Comparison of ENCODE assay signal across 27 cellular contexts in genomic region chr3:53384465-53385277, GRCh38. TPM values are rescaled to one million over a fixed set of nuclear protein-coding genes. Genes with fewer than 3 reads are reported as not detected.
A peak's percentile ranks its signal among the peaks of the same experiment; 100 is the strongest.
DNase-seq lines count a peak whose midpoint lies in the region; ATAC-seq and TF ChIP-seq lines count a peak whose summit lies in the region.
"Had no signal": no experiment of that assay in that cellular context is flagged by ENCODE, and none has a peak within 500 bp of the region (broad histone marks: within the 10 kb centered on the region; RNA-seq: fewer than 3 reads in every experiment).

No MANE protein-coding gene starts in this region.

- no peaks in the 10 kb centered on the region for H3K36me3 ChIP-seq in OCI-LY3 (replicated peaks; ENCODE audit: low read depth, low read length)
- H3K36me3 ChIP-seq in mucosa of descending colon (ENCODE audit: low read depth): no peaks in the 10 kb centered on the region
- H3K36me3 ChIP-seq: BLaER1, heart right ventricle, lower lobe of right lung, prostate gland, right lobe of liver, spleen, transverse colon had no signal

- H3K4me3 ChIP-seq in OCI-LY3 (ENCODE audit: low read length): no peak overlapping the region
- no peak overlapping the region for H3K4me3 ChIP-seq in mucosa of descending colon
- H3K4me3 ChIP-seq: BLaER1, heart right ventricle, lower lobe of right lung, prostate gland, right lobe of liver, SK-N-MC, spleen, transverse colon had no signal

- no peak overlapping the region for H3K9ac ChIP-seq in OCI-LY3 (ENCODE audit: low read length)
- H3K9ac ChIP-seq: BLaER1 had no signal

- no peaks in the 10 kb centered on the region for H3K79me2 ChIP-seq in OCI-LY3 (ENCODE audit: low read length)

- no peaks in the 10 kb centered on the region for H4K20me1 ChIP-seq in OCI-LY3 (ENCODE audit: insufficient read depth, low read length)
- H4K20me1 ChIP-seq: BLaER1 had no signal

- ATAC-seq in GM21447 (IDR thresholded peaks at IDR 0.05; ENCODE audit: unreplicated experiment) (peak; percentile 46), HG03460 (IDR thresholded peaks at IDR 0.05; ENCODE audit: unreplicated experiment) (peak; percentile 78), mucosa of descending colon (no peak), HG03135 (IDR thresholded peaks at IDR 0.05; ENCODE audit: unreplicated experiment) (no peak)
- ATAC-seq: activated CD8-positive, alpha-beta T cell treated with anti-CD3 and anti-CD28 coated beads, Interleukin-2, amount 10 ng/mL, durations not matched to agents 7 days and 5 days; heart right ventricle; lower lobe of right lung; naive thymus-derived CD8-positive, alpha-beta T cell; PC-3 had no signal

- H3K9me3 ChIP-seq in OCI-LY3 (ENCODE audit: insufficient read depth, low read length) (no peaks in the 10 kb centered on the region), mucosa of descending colon (no peaks in the 10 kb centered on the region)
- H3K9me3 ChIP-seq: BLaER1, heart right ventricle, lower lobe of right lung, prostate gland, right lobe of liver, spleen, transverse colon had no signal

- H3K4me1 ChIP-seq in OCI-LY3 (ENCODE audit: low read length) (peaks cover 16% of the 10 kb centered on the region), mucosa of descending colon (ENCODE audit: low read depth) (no peaks in the 10 kb centered on the region)
- H3K4me1 ChIP-seq: BLaER1, heart right ventricle, lower lobe of right lung, prostate gland, right lobe of liver, spleen, transverse colon had no signal

- intact Hi-C loops in mucosa of descending colon (cut with DNase I, micrococcal nuclease): no loop called here

- no peak for TF ChIP-seq CTCF in OCI-LY3 (IDR thresholded peaks at IDR 0.05; ENCODE audit: low read depth, low read length)
- no peak for TF ChIP-seq CTCF in mucosa of descending colon (IDR thresholded peaks at IDR 0.05)

- peak overlapping the region; percentile 38 for H3K4me2 ChIP-seq in OCI-LY3 (ENCODE audit: low read length)
- H3K4me2 ChIP-seq: BLaER1 had no signal

- peak overlapping the region; percentile 12; the same call in 1 of the 2 replicates for H3K27ac ChIP-seq in OCI-LY3 (ENCODE audit: low read length)
- H3K27ac ChIP-seq: BLaER1, heart right ventricle, lower lobe of right lung, prostate gland, right lobe of liver, SK-N-MC, spleen, transverse colon had no signal

- H2AFZ ChIP-seq in OCI-LY3 (ENCODE audit: low read depth, low read length): no peak overlapping the region

- H3K27me3 ChIP-seq in OCI-LY3 (ENCODE audit: low read depth, low read length): peaks cover 4% of the 10 kb centered on the region; the same call in 1 of the 2 replicates
- H3K27me3 ChIP-seq: BLaER1, right lobe of liver, transverse colon had no signal

- DNase-seq in mucosa of descending colon (no peak), HuH-7.5 (ENCODE audit: low spot score) (no peak), C1 segment of cervical spinal cord (lab: John Stamatoyannopoulos, UW) (no peak)
- DNase-seq: activated CD8-positive, alpha-beta T cell treated with anti-CD3 and anti-CD28 coated beads, Interleukin-2, amount 10 ng/mL, durations not matched to agents 7 days and 5 days; activated effector memory CD4-positive, alpha-beta T cell treated with anti-CD3 and anti-CD28 coated beads, Interleukin-2, amount 50 U/mL, for 16 hours; activated T-cell treated with anti-CD3 and anti-CD28 coated beads for 4 hours; aorta; foreskin melanocyte; heart right ventricle; kidney; lower lobe of right lung; naive thymus-derived CD8-positive, alpha-beta T cell; NCI-H1694 treated with DMSO at 0.1 percent for 48 hours; NCI-H510A; nucleus accumbens; PC-3; right lobe of liver; spleen; T-helper 2 cell; transverse colon had no signal

RNA-seq across cellular contexts. Expression of gene DCP1A, which starts 37.3 kb away (rescaled TPM):
- 10 to 100 TPM; 20.7 to 28.2 (median 21.3) TPM for total RNA-seq in mucosa of descending colon

Comparison
In these comparisons a context has a peak if more than half of its experiments do, and no peak if none do; other contexts are left out.
1. ATAC-seq: peak in GM21447 (single experiment) and HG03460 (single experiment); none in mucosa of descending colon (single experiment) and HG03135 (single experiment).